ENCODE assay signal across 1 cellular context in genomic region chr18:46253498-46253897, GRCh38.
TF ChIP-seq lines count a peak whose summit lies in the region.

No MANE protein-coding gene starts in this region.

TF ChIP-seq in GM23338, 12 proteins besides CTCF, POLR2A, EP300 and RAD21 (continued from another document):
- no peak for TF ChIP-seq ZNF462 (CRISPR knock-in tag; IDR thresholded peaks at IDR 0.05)
- no peak for TF ChIP-seq ZNF114 (CRISPR knock-in tag; IDR thresholded peaks at IDR 0.05)
- TF ChIP-seq POLR2AphosphoS5 (IDR thresholded peaks at IDR 0.05; ENCODE audit: low read depth) = no peak
- no peak for TF ChIP-seq STAT1 (IDR thresholded peaks at IDR 0.05; ENCODE audit: unreplicated experiment)
- no peak for TF ChIP-seq EZH2phosphoT487 (IDR thresholded peaks at IDR 0.05; ENCODE audit: unreplicated experiment)
- TF ChIP-seq CREB1 (CRISPR knock-in tag; IDR thresholded peaks at IDR 0.05; ENCODE audit: low read depth) = no peak
- no peak for TF ChIP-seq ETS1 (IDR thresholded peaks at IDR 0.05)
- TF ChIP-seq REST (IDR thresholded peaks at IDR 0.05; ENCODE audit: unreplicated experiment) = no peak
- TF ChIP-seq JUNB (IDR thresholded peaks at IDR 0.05; ENCODE audit: unreplicated experiment) = no peak
- no peak for TF ChIP-seq EZH2 (IDR thresholded peaks at IDR 0.05; ENCODE audit: low read depth, unreplicated experiment)
- TF ChIP-seq NANOG (IDR thresholded peaks at IDR 0.05; ENCODE audit: borderline replicate concordance) = no peak
